In genomic region chr15:63539517-63539916, GRCh38 we compare ENCODE assay signal across 14 cellular contexts. TPM values are rescaled to one million over a fixed set of nuclear protein-coding genes. Genes with fewer than 3 reads are reported as not detected.
DNase-seq lines count a peak whose midpoint lies in the region; TF ChIP-seq lines count a peak whose summit lies in the region.
"Had no signal": no experiment of that assay in that cellular context is flagged by ENCODE, and none has a peak within 500 bp of the region (broad histone marks: within the 10 kb centered on the region; RNA-seq: fewer than 3 reads in every experiment).

No MANE protein-coding gene starts in this region.

- no peaks in the 10 kb centered on the region for H3K9me3 ChIP-seq in SJCRH30 (replicated peaks)
- H3K9me3 ChIP-seq: lower lobe of right lung, SJSA1 had no signal

- H3K4me1 ChIP-seq in SJCRH30, result peaks cover 9% of the 10 kb centered on the region; the same call in 1 of the 2 replicates
- H3K4me1 ChIP-seq: SJSA1 had no signal

- H3K27ac ChIP-seq in SJCRH30, result no peak overlapping the region
- H3K27ac ChIP-seq: GM23248, lower lobe of right lung, SJSA1 had no signal

- H3K27me3 ChIP-seq in SJCRH30, result no peaks in the 10 kb centered on the region
- H3K27me3 ChIP-seq: SJSA1 had no signal

- H3K4me3 ChIP-seq in SJCRH30, result no peak overlapping the region
- H3K4me3 ChIP-seq: GM23248, lower lobe of right lung, SJSA1 had no signal

- peaks cover 7% of the 10 kb centered on the region for H3K36me3 ChIP-seq in SJCRH30

- DNase-seq in CD1c-positive myeloid dendritic cell (ENCODE audit: extremely low spot score) (peak; percentile 53), Kasumi-1 (lab: John Stamatoyannopoulos, UW) (peak; percentile 75 to 79), SJCRH30 (peak; percentile 61 to 78), inferior parietal cortex (ENCODE audit: extremely low spot score) (peak; percentile 26), NCI-H2196 (lab: John Stamatoyannopoulos, UW; ENCODE audit: unreplicated experiment) (no peak), GM10266 (ENCODE audit: extremely low spot score) (no peak), NCI-H1048 (lab: John Stamatoyannopoulos, UW) (no peak)
- no peak for DNase-seq in activated effector memory CD4-positive, alpha-beta T cell treated with anti-CD3 and anti-CD28 coated beads, Interleukin-2, amount 50 U/mL, for 16 hours
- DNase-seq: activated naive CD8-positive, alpha-beta T cell treated with anti-CD3 and anti-CD28 coated beads for 36 hours; CD4-positive, CD25-positive, alpha-beta regulatory T cell; GM23248; lower lobe of right lung; small intestine had no signal

- TF ChIP-seq CTCF in GM10266 (IDR thresholded peaks at IDR 0.05; ENCODE audit: control insufficient read depth, insufficient read depth, low read depth, missing control alignments), result no peak

RNA-seq across cellular contexts. Expression of gene USP3, which starts 35.1 kb away (rescaled TPM):
- total RNA-seq in SJCRH30 (2014; rRNA removed; shearing (Covaris generic)), result 36.9 and 42.0 TPM in 2 replicates

RNA-seq across cellular contexts. Expression of gene FBXL22, which starts 57.7 kb away (rescaled TPM):
- total RNA-seq in SJCRH30 (2014; rRNA removed; shearing (Covaris generic)), result 0.10 and 0.34 TPM in 2 replicates

Comparison
In these comparisons a context has a peak if more than half of its experiments do, and no peak if none do; other contexts are left out.
1. DNase-seq: peak in CD1c-positive myeloid dendritic cell (single experiment), Kasumi-1 (2 of 2), SJCRH30 (2 of 2) and inferior parietal cortex (single experiment); none in NCI-H2196 (single experiment), activated effector memory CD4-positive, alpha-beta T cell treated with anti-CD3 and anti-CD28 coated beads, Interleukin-2, amount 50 U/mL, for 16 hours (single experiment), GM10266 (single experiment) and NCI-H1048 (single experiment).